2 cellular contexts compared by ENCODE assay signal in genomic region chr3:181718416-181718815, GRCh38.
TF ChIP-seq lines count a peak whose summit lies in the region.

No MANE protein-coding gene starts in this region.

TF ChIP-seq in WTC11, 78 proteins besides CTCF, POLR2A, EP300 and RAD21:
- TF ChIP-seq ELF4 (CRISPR knock-in tag; IDR thresholded peaks at IDR 0.05; ENCODE audit: low read depth) (no peak), ZNF512 (CRISPR knock-in tag; IDR thresholded peaks at IDR 0.05; ENCODE audit: borderline replicate concordance) (no peak), OVOL2 (CRISPR knock-in tag; IDR thresholded peaks at IDR 0.05; ENCODE audit: borderline replicate concordance) (no peak), PRRX2 (CRISPR knock-in tag; IDR thresholded peaks at IDR 0.05) (no peak), MYBL2 (CRISPR knock-in tag; IDR thresholded peaks at IDR 0.05) (no peak), FOXK1 (CRISPR knock-in tag; IDR thresholded peaks at IDR 0.05) (no peak), EMX1 (CRISPR knock-in tag; IDR thresholded peaks at IDR 0.05) (no peak), ATF2 (CRISPR knock-in tag; IDR thresholded peaks at IDR 0.05; ENCODE audit: borderline replicate concordance, low read depth) (no peak), IRF2 (CRISPR knock-in tag; IDR thresholded peaks at IDR 0.05; ENCODE audit: borderline replicate concordance, low read depth) (no peak), MXD4 (CRISPR knock-in tag; IDR thresholded peaks at IDR 0.05; ENCODE audit: borderline replicate concordance) (no peak), KAT7 (CRISPR knock-in tag; IDR thresholded peaks at IDR 0.05; ENCODE audit: borderline replicate concordance) (no peak), ZNF263 (CRISPR knock-in tag; IDR thresholded peaks at IDR 0.05; ENCODE audit: low read depth) (no peak), NR1H2 (CRISPR knock-in tag; IDR thresholded peaks at IDR 0.05) (no peak), GRHL2 (CRISPR knock-in tag; IDR thresholded peaks at IDR 0.05; ENCODE audit: insufficient replicate concordance, severe bottlenecking) (no peak), FOXJ3 (CRISPR knock-in tag; IDR thresholded peaks at IDR 0.05; ENCODE audit: borderline replicate concordance) (no peak), NFYB (CRISPR knock-in tag; conservative IDR thresholded peaks at IDR 0.05; ENCODE audit: low read depth) (no peak)
- TF ChIP-seq, protein P1, sequence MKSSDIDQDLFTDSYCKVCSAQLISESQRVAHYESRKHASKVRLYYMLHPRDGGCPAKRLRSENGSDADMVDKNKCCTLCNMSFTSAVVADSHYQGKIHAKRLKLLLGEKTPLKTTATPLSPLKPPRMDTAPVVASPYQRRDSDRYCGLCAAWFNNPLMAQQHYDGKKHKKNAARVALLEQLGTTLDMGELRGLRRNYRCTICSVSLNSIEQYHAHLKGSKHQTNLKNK (CRISPR knock-in tag; IDR thresholded peaks at IDR 0.05) = no peak
- TF ChIP-seq, protein P2, sequence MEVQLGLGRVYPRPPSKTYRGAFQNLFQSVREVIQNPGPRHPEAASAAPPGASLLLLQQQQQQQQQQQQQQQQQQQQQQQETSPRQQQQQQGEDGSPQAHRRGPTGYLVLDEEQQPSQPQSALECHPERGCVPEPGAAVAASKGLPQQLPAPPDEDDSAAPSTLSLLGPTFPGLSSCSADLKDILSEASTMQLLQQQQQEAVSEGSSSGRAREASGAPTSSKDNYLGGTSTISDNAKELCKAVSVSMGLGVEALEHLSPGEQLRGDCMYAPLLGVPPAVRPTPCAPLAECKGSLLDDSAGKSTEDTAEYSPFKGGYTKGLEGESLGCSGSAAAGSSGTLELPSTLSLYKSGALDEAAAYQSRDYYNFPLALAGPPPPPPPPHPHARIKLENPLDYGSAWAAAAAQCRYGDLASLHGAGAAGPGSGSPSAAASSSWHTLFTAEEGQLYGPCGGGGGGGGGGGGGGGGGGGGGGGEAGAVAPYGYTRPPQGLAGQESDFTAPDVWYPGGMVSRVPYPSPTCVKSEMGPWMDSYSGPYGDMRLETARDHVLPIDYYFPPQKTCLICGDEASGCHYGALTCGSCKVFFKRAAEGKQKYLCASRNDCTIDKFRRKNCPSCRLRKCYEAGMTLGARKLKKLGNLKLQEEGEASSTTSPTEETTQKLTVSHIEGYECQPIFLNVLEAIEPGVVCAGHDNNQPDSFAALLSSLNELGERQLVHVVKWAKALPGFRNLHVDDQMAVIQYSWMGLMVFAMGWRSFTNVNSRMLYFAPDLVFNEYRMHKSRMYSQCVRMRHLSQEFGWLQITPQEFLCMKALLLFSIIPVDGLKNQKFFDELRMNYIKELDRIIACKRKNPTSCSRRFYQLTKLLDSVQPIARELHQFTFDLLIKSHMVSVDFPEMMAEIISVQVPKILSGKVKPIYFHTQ (CRISPR knock-in tag; IDR thresholded peaks at IDR 0.05) = no peak
- TF ChIP-seq, protein P3, sequence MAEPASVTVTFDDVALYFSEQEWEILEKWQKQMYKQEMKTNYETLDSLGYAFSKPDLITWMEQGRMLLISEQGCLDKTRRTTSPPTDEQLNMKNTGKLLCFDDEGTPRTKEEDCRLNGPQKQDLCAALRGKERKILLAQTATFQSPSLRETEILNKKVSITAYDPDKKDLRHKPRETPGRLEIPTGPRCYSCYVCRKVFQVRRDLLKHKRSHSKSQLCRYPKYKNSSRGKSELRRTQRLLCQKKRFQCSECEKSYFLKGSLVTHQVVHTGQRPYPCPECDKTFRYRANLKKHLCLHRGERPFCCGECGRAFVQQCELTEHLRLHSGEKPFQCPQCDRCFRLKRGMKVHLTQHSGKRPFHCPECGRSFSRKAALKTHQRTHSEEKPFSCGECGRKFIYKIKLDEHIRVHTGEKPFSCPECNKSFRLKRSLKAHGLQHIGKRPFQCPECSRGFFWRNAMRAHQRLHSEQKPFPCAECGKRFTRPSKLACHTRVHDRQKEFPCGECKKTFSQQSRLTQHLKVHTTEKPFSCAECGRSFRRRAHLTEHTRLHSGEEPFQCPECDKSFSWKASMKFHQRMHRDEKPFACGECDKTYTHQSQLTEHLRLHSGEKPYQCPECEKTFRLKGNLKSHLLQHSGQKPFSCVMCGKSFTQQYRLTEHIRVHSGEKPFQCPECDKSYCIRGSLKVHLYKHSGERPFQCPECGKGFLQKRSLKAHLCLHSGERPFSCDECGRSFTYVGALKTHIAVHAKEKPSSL (CRISPR knock-in tag; conservative IDR thresholded peaks at IDR 0.05) = no peak

TF ChIP-seq in H1, 55 proteins besides CTCF, POLR2A, EP300 and RAD21:
- no peak for TF ChIP-seq EZH2 (IDR thresholded peaks at IDR 0.05; ENCODE audit: low read depth, low read length, severe bottlenecking)
- TF ChIP-seq PHF8 (conservative IDR thresholded peaks at IDR 0.05; ENCODE audit: low read depth, low read length) = no peak
- no peak for TF ChIP-seq CBX8 (IDR thresholded peaks at IDR 0.05; ENCODE audit: borderline replicate concordance, low read depth, low read length)
- TF ChIP-seq NRF1 (IDR thresholded peaks at IDR 0.05; ENCODE audit: low read depth, low read length) = no peak
- TF ChIP-seq SRF (IDR thresholded peaks at IDR 0.05; ENCODE audit: low read depth, low read length) = no peak
- no peak for TF ChIP-seq KDM4A (IDR thresholded peaks at IDR 0.05; ENCODE audit: low read depth, low read length, severe bottlenecking)
- TF ChIP-seq SIRT6 (IDR thresholded peaks at IDR 0.05; ENCODE audit: low read length) = no peak
